In the genomic region with DNA sequence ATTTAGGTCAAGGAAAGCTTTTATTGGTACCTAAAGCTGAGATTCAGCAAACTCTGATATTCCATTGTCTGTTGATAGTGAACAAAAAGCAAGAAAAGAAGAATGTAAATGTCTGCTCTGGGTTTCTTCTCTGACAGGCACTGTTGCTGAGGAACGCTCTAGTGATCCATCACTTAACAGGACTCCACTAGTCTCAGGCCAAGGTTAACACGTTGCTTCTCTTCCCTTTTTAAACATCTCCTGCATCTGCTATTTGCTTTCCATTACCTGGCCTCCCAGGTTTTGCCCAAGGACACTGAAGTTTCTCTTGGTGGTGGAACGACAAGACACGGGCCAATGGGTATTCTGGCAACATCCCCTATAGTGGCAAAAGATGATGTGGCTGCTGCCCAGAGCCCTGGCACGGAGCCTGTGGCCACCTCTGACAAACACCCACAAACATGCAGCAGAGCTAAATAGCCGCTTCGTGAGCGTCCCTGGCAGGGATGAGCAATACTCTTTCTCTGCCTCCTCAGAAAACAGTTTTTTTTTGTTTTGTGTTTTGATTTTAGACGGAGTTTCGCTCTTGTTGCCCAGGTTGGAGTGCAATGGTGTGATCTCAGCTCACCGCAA, we compare ENCODE assay signal across 19 cellular contexts.
A peak's percentile ranks its signal among the peaks of the same experiment; 100 is the strongest.
DNase-seq lines count a peak whose midpoint lies in the region; ATAC-seq, FAIRE-seq and TF ChIP-seq lines count a peak whose summit lies in the region.
"Had no signal": no experiment of that assay in that cellular context is flagged by ENCODE, and none has a peak within 500 bp of the region (broad histone marks: within the 10 kb centered on the region; RNA-seq: fewer than 3 reads in every experiment).

No MANE protein-coding gene starts in this region.

- POLR2A ChIA-PET in AG04449 (lab: Yijun Ruan, JAX) (no interaction called here), HEK293T (lab: Yijun Ruan, JAX) (no interaction called here)

- no peak overlapping the region for H3K4me3 Mint-ChIP-seq in astrocyte (ENCODE audit: unreplicated experiment)
- H3K4me3 Mint-ChIP-seq: activated naive CD8-positive, alpha-beta T cell treated with anti-CD3 and anti-CD28 coated beads, Interleukin-2, amount 50 U/mL, for 24 hours; activated T-cell treated with anti-CD3 and anti-CD28 coated beads, Interleukin-2, amount 50 U/mL, for 24 hours had no signal

- CTCF ChIA-PET in AG04449 (lab: Yijun Ruan, JAX): interaction anchor here (0.9 to 1.5 kb wide), 2 partner anchors 13 to 14 kb away, joined by 3 read pairs; no protein-coding TSS in a partner anchor
- CTCF ChIA-PET in HEK293T (lab: Yijun Ruan, JAX): no interaction called here

- H4K20me1 ChIP-seq in astrocyte (ENCODE audit: insufficient read depth, low read length): no peaks in the 10 kb centered on the region
- H4K20me1 ChIP-seq in hepatocyte (ENCODE audit: insufficient read depth, poor library complexity, severe bottlenecking): no peaks in the 10 kb centered on the region

- H3K9ac ChIP-seq in astrocyte (ENCODE audit: low read length): no peak overlapping the region

- H3K4me3 ChIP-seq in AG04449 (ENCODE audit: low read depth, low read length) (no peak overlapping the region), astrocyte (ENCODE audit: insufficient read depth, low read depth, low read length) (no peak overlapping the region), hepatocyte (no peak overlapping the region), mucosa of descending colon (no peak overlapping the region)
- H3K4me3 ChIP-seq: upper lobe of right lung had no signal

- H3K4me2 ChIP-seq in astrocyte (ENCODE audit: low read length) (peak overlapping the region; percentile 64), hepatocyte (no peak overlapping the region)

- H3K4me1 ChIP-seq in astrocyte (ENCODE audit: insufficient read depth, low read length) (no peaks in the 10 kb centered on the region), hepatocyte (ENCODE audit: insufficient read depth) (no peaks in the 10 kb centered on the region), mucosa of descending colon (ENCODE audit: low read depth) (no peaks in the 10 kb centered on the region)
- H3K4me1 ChIP-seq: upper lobe of right lung had no signal

- no peak overlapping the region for H3K27ac ChIP-seq in astrocyte (ENCODE audit: low read depth, low read length)
- peak overlapping the region; percentile 17 for H3K27ac ChIP-seq in hepatocyte
- H3K27ac ChIP-seq: upper lobe of right lung had no signal

- 79% methylated on average over 11 of the region's 11 CpGs for WGBS in hepatocyte (ENCODE audit: low lambda C conversion rate, missing lambda C conversion rate)

- H3K4me1 Mint-ChIP-seq in astrocyte (ENCODE audit: low read depth, unreplicated experiment): peaks cover 8% of the 10 kb centered on the region

- H3K79me2 ChIP-seq in astrocyte (ENCODE audit: insufficient read depth, low read length) (no peaks in the 10 kb centered on the region), hepatocyte (no peaks in the 10 kb centered on the region)

- DNase-seq in AG04449 (ENCODE audit: low read depth, low spot score): peak; percentile 21
- DNase-seq in HK-2 (ENCODE audit: unreplicated experiment): peak; percentile 33
- DNase-seq in astrocyte (ENCODE audit: low read depth): peak; percentile 67
- DNase-seq in hepatocyte (ENCODE audit: low spot score): no peak
- no peak for DNase-seq in mucosa of descending colon
- DNase-seq in HEK293T (ENCODE audit: extremely low spot score): no peak
- DNase-seq in mesenteric fat pad (ENCODE audit: low spot score): no peak
- DNase-seq: activated CD4-positive, CD25-positive, alpha-beta regulatory T cell; activated naive CD8-positive, alpha-beta T cell treated with anti-CD3 and anti-CD28 coated beads, Interleukin-2, amount 50 U/mL, for 24 hours; activated T-cell treated with anti-CD3 and anti-CD28 coated beads, Interleukin-2, amount 50 U/mL, for 24 hours; DMS79 treated with DMSO at 0.1 percent for 48 hours; hippocampal formation; mesendoderm; NCI-H1694; SIG-M5; stimulated activated CD8-positive, alpha-beta memory T cell treated with anti-CD3 and anti-CD28 coated beads, Interleukin-4, amount 100 ng/mL, for 48 hours; upper lobe of right lung had no signal

- H3K9me3 Mint-ChIP-seq in astrocyte (ENCODE audit: unreplicated experiment): peaks cover 3% of the 10 kb centered on the region
- H3K9me3 Mint-ChIP-seq: activated naive CD8-positive, alpha-beta T cell treated with anti-CD3 and anti-CD28 coated beads, Interleukin-2, amount 50 U/mL, for 24 hours; activated T-cell treated with anti-CD3 and anti-CD28 coated beads, Interleukin-2, amount 50 U/mL, for 24 hours had no signal

- intact Hi-C loops in mucosa of descending colon (cut with DNase I, micrococcal nuclease): no loop called here

- H3K36me3 Mint-ChIP-seq in astrocyte (ENCODE audit: low read depth, unreplicated experiment): no peaks in the 10 kb centered on the region

- H3K27me3 Mint-ChIP-seq in astrocyte (ENCODE audit: low read depth, unreplicated experiment): peaks cover 12% of the 10 kb centered on the region
- H3K27me3 Mint-ChIP-seq: activated naive CD8-positive, alpha-beta T cell treated with anti-CD3 and anti-CD28 coated beads, Interleukin-2, amount 50 U/mL, for 24 hours; activated T-cell treated with anti-CD3 and anti-CD28 coated beads, Interleukin-2, amount 50 U/mL, for 24 hours had no signal

- TF ChIP-seq CTCF in AG04449 (IDR thresholded peaks at IDR 0.05; ENCODE audit: insufficient read depth, low read length, missing control alignments) (no peak), astrocyte (IDR thresholded peaks at IDR 0.05; ENCODE audit: insufficient read depth, low read depth, low read length) (no peak), hepatocyte (IDR thresholded peaks at IDR 0.05; ENCODE audit: poor library complexity) (no peak), mucosa of descending colon (IDR thresholded peaks at IDR 0.05) (no peak)

- ATAC-seq in mucosa of descending colon: no peak
- no peak for ATAC-seq in GM21619 (IDR thresholded peaks at IDR 0.05; ENCODE audit: unreplicated experiment)
- ATAC-seq: activated naive CD8-positive, alpha-beta T cell treated with anti-CD3 and anti-CD28 coated beads, Interleukin-2, amount 50 U/mL, for 24 hours; HCT116; upper lobe of right lung had no signal

- peak; percentile 43 for FAIRE-seq in astrocyte (lab: Jason Lieb, UNC)

- H3K9me3 ChIP-seq in astrocyte (ENCODE audit: insufficient read depth, low read depth, low read length) (no peaks in the 10 kb centered on the region), hepatocyte (ENCODE audit: low read depth) (no peaks in the 10 kb centered on the region), mucosa of descending colon (no peaks in the 10 kb centered on the region)
- H3K9me3 ChIP-seq: upper lobe of right lung had no signal

- H3K9me2 ChIP-seq in hepatocyte (replicated peaks; ENCODE audit: insufficient read depth): no peaks in the 10 kb centered on the region

- H3K27me3 ChIP-seq in astrocyte (ENCODE audit: insufficient read depth, low read length): peaks cover 3% of the 10 kb centered on the region
- no peaks in the 10 kb centered on the region for H3K27me3 ChIP-seq in hepatocyte
- H3K27me3 ChIP-seq: upper lobe of right lung had no signal

- H2AFZ ChIP-seq in astrocyte (ENCODE audit: low read depth, low read length): no peak overlapping the region
- H2AFZ ChIP-seq in hepatocyte: no peak overlapping the region

- no peak overlapping the region for H3K27ac Mint-ChIP-seq in astrocyte (ENCODE audit: unreplicated experiment)
- H3K27ac Mint-ChIP-seq: activated naive CD8-positive, alpha-beta T cell treated with anti-CD3 and anti-CD28 coated beads, Interleukin-2, amount 50 U/mL, for 24 hours; activated T-cell treated with anti-CD3 and anti-CD28 coated beads, Interleukin-2, amount 50 U/mL, for 24 hours had no signal

- H3K36me3 ChIP-seq in astrocyte (ENCODE audit: insufficient read depth, low read length): no peaks in the 10 kb centered on the region
- no peaks in the 10 kb centered on the region for H3K36me3 ChIP-seq in hepatocyte (replicated peaks; ENCODE audit: insufficient read depth, low read depth)
- no peaks in the 10 kb centered on the region for H3K36me3 ChIP-seq in mucosa of descending colon (ENCODE audit: low read depth)
- H3K36me3 ChIP-seq: upper lobe of right lung had no signal

TF ChIP-seq in HEK293T, 16 proteins besides CTCF, POLR2A, EP300 and RAD21:
- no peak for TF ChIP-seq ZNF384 (IDR thresholded peaks at IDR 0.05)
- TF ChIP-seq FOXK2 (IDR thresholded peaks at IDR 0.05): no peak
- TF ChIP-seq HDGF (IDR thresholded peaks at IDR 0.05; ENCODE audit: borderline replicate concordance): no peak
- no peak for TF ChIP-seq BHLHE40 (IDR thresholded peaks at IDR 0.05; ENCODE audit: borderline replicate concordance)
- TF ChIP-seq SP1 (IDR thresholded peaks at IDR 0.05): no peak

Comparison
In these comparisons a context has a peak if more than half of its experiments do, and no peak if none do; other contexts are left out.
1. DNase-seq: peak in AG04449 (single experiment), HK-2 (single experiment) and astrocyte (single experiment); none in hepatocyte (single experiment), mucosa of descending colon (0 of 3), HEK293T (single experiment) and mesenteric fat pad (single experiment).